Comparison of ENCODE assay signal across 7 cellular contexts in the genomic region with DNA sequence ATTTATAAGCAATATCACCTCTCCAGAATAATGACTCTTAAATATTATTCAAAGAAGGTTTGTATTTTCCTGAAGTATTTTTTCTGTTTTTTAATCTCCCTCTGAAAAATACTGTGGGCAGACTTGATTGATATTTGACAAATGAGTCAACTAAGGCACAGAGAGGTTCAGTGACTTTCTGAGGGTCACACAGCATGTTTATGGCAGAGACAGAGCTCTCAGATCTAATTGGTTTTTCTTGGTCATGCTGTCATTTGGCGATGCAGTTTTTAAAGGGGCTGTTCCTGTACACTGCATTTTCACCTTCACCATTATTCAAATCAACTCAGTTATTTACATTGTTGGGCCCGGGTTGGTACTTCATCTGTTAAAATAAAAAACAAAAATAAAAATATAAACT.
"Had no signal": no experiment of that assay in that cellular context is flagged by ENCODE, and none has a peak within 500 bp of the region (broad histone marks: within the 10 kb centered on the region; RNA-seq: fewer than 3 reads in every experiment).

No MANE protein-coding gene starts in this region.

- H3K4me3 ChIP-seq: GM12878 had no signal

- FAIRE-seq: GM12878, GM12891, GM12892, GM18507, GM19239 had no signal

- ATAC-seq: GM12878 had no signal

- DNase-seq: GDM1, GF-D8 had no signal
